In the genomic region with DNA sequence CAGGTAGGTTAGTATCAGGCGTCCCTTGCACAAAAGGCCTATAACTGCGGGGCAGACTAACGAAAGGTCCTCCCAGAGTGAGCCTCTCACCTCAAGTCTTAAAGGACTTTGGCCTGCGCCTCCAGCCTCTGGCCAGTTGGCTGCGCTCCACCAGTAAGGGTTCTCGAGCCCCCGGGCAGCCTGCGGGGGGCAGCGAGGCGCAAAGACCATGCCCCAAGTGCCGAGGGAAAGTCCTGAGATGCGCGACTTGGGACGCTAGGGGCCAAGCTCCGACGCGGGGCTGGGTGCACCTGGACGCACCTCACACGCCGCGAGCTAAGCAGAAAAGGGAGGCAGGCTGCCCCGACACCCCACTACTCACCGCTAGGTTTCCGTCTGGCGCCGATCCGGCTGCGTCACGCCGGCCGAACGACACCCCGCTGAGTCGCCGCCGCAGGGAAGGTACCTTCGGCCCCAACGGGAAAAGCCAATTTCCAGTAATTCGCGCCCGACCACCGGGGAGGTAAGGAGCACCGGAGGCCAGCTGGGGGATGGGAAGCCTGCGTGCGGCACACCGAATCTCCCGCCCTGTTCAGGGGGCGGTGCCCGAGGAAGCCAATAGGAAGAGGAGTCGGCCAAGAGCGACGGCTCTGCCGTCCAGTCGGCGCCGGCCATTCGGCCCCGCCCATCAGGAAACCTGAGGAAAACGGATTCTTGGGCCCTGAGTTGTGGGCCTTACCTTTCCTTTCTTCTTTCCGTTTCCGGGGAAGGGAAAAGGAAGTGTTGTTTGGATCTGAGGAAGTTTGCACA, we compare ENCODE assay signal across 8 cellular contexts. TPM values are rescaled to one million over a fixed set of nuclear protein-coding genes. Genes with fewer than 3 reads are reported as not detected.
DNase-seq lines count a peak whose midpoint lies in the region; ATAC-seq and TF ChIP-seq lines count a peak whose summit lies in the region.

A gene (minus strand): TSS at position 532 of the 789 bp plus-strand sequence. CDS start 5,537 bp downstream, outside the sequence.

- DNase-seq in HFFc6 = peak; percentile 89
- DNase-seq in NAMALWA (ENCODE audit: low spot score) = peak; percentile 94
- DNase-seq in SK-N-DZ (ENCODE audit: low spot score) = peak; percentile 95
- peak; percentile 94 for DNase-seq in activated naive CD4-positive, alpha-beta T cell treated with anti-CD3 and anti-CD28 coated beads for 36 hours
- DNase-seq in substantia nigra (lab: John Stamatoyannopoulos, UW) = peak; percentile 58 to 94 (median 87)

- no peaks in the 10 kb centered on the region for H3K9me3 Mint-ChIP-seq in HFFc6
- H3K9me3 Mint-ChIP-seq in activated naive CD4-positive, alpha-beta T cell treated with anti-CD3 and anti-CD28 coated beads for 36 hours = no peaks in the 10 kb centered on the region

- H3K4me1 Mint-ChIP-seq in HFFc6 (ENCODE audit: low read depth) = peaks cover 51% of the 10 kb centered on the region
- peaks cover 56% of the 10 kb centered on the region for H3K4me1 Mint-ChIP-seq in activated naive CD4-positive, alpha-beta T cell treated with anti-CD3 and anti-CD28 coated beads for 36 hours (ENCODE audit: low read depth)

- peak within 1 kb of the TSS; percentile 66 to 95 (median 91) for H3K27ac ChIP-seq in gastroesophageal sphincter
- peak within 1 kb of the TSS; percentile 88 for H3K27ac ChIP-seq in neutrophil
- H3K27ac ChIP-seq in substantia nigra (ENCODE audit: low read depth, low read length, poor library complexity, severe bottlenecking) = peak within 1 kb of the TSS; percentile 81

- TF ChIP-seq EP300 in gastroesophageal sphincter (IDR thresholded peaks at IDR 0.05) = no peak

- CTCF ChIA-PET in activated naive CD4-positive, alpha-beta T cell treated with anti-CD3 and anti-CD28 coated beads for 36 hours (lab: Charles Lee) = interaction anchor here (0.9 to 5.9 kb wide), 12 partner anchors 11 to 220 kb away, joined by 3 to 53 read pairs (median 4); a partner anchor contains a TSS

- H3K36me3 ChIP-seq in gastroesophageal sphincter (peaks cover 0 to 7% of the 10 kb centered on the region in 2 donors), neutrophil (no peaks in the 10 kb centered on the region)

- ATAC-seq in gastroesophageal sphincter = peak; percentile 100

- WGBS in gastroesophageal sphincter (ENCODE audit: low coverage in 1 of 2), 2 donors = no CpG with 5 or more reads among the region's 61 CpGs

- H3K4me1 ChIP-seq in gastroesophageal sphincter (peaks cover 0 to 62% (median 5%) of the 10 kb centered on the region in 3 donors), neutrophil (ENCODE audit: control insufficient read depth in 1 of 2, insufficient read depth in 1 of 2, low read depth in 1 of 2, low read length in 1 of 2) (peaks cover 37% of the 10 kb centered on the region in 2 experiments)

- peaks cover 9% of the 10 kb centered on the region for H3K36me3 Mint-ChIP-seq in HFFc6 (ENCODE audit: low read depth)
- peaks cover 14% of the 10 kb centered on the region for H3K36me3 Mint-ChIP-seq in activated naive CD4-positive, alpha-beta T cell treated with anti-CD3 and anti-CD28 coated beads for 36 hours (ENCODE audit: low read depth)

- H3K27me3 Mint-ChIP-seq in HFFc6 (ENCODE audit: insufficient read depth) = peaks cover 6% of the 10 kb centered on the region; the same call in 1 of the 2 replicates
- H3K27me3 Mint-ChIP-seq in activated naive CD4-positive, alpha-beta T cell treated with anti-CD3 and anti-CD28 coated beads for 36 hours (ENCODE audit: low read depth) = no peaks in the 10 kb centered on the region

- H3K9me3 ChIP-seq in gastroesophageal sphincter (no peaks in the 10 kb centered on the region), neutrophil (no peaks in the 10 kb centered on the region)

- intact Hi-C loops in activated naive CD4-positive, alpha-beta T cell treated with anti-CD3 and anti-CD28 coated beads for 36 hours (cut with micrococcal nuclease) = loop anchor here (1.0 to 5.0 kb wide), 13 partner anchors 19 to 679 kb away; a partner anchor contains a TSS

- no peak for TF ChIP-seq POLR2A in gastroesophageal sphincter (IDR thresholded peaks at IDR 0.05)

- peak within 1 kb of the TSS; percentile 94 for H3K27ac Mint-ChIP-seq in HFFc6
- peak within 1 kb of the TSS; percentile 94 for H3K27ac Mint-ChIP-seq in activated naive CD4-positive, alpha-beta T cell treated with anti-CD3 and anti-CD28 coated beads for 36 hours

- TF ChIP-seq CTCF in HFFc6 (IDR thresholded peaks at IDR 0.05) (peak; percentile 80), gastroesophageal sphincter (IDR thresholded peaks at IDR 0.05) (peak; percentile 38 to 82 (median 64)), neutrophil (IDR thresholded peaks at IDR 0.05) (peak; percentile 86)

- H3K4me3 ChIP-seq in GM08714 (ENCODE audit: low read length) = peak within 1 kb of the TSS; percentile 80
- H3K4me3 ChIP-seq in gastroesophageal sphincter = peak within 1 kb of the TSS; percentile 64 to 87
- peak within 1 kb of the TSS; percentile 94 to 99 for H3K4me3 ChIP-seq in neutrophil (ENCODE audit: low read depth in 1 of 2, low read length in 1 of 2)

- H3K27me3 ChIP-seq in gastroesophageal sphincter = no peaks in the 10 kb centered on the region
- no peaks in the 10 kb centered on the region for H3K27me3 ChIP-seq in neutrophil

- peak within 1 kb of the TSS; percentile 96 for H3K4me3 Mint-ChIP-seq in HFFc6
- peak within 1 kb of the TSS; percentile 88 for H3K4me3 Mint-ChIP-seq in activated naive CD4-positive, alpha-beta T cell treated with anti-CD3 and anti-CD28 coated beads for 36 hours

RNA-seq across cellular contexts. Expression of the gene that starts here (rescaled TPM):
- 10 to 100 TPM; 22.1 to 31.9 (median 29.2) TPM for total RNA-seq in HFFc6 (2021; fragmentation: NEBNext Ultra II Directional; extraction: Animal tissue kit (Norgen Biotek cat#: 25700))
- 20.5 and 20.7 TPM in 2 replicates for polyA plus RNA-seq in SK-N-DZ (2014; cell fraction: cytosol; rRNA removed)
- 28.5 and 30.9 TPM in 2 replicates for polyA plus RNA-seq in SK-N-DZ (2014; cell fraction: nucleus; rRNA removed)
- 10 to 100 TPM; 53.7 to 56.8 TPM for total RNA-seq in activated naive CD4-positive, alpha-beta T cell treated with anti-CD3 and anti-CD28 coated beads for 36 hours
- total RNA-seq in gastroesophageal sphincter = 10 to 100 TPM in 3 of 4 donors, 1 to 10 TPM in 1; 8.6 to 25.4 (median 11.4) TPM

Comparison
In these comparisons a context has a peak if more than half of its experiments do, and no peak if none do; other contexts are left out.
1. Peak in every context shown above with its lines: DNase-seq, ATAC-seq, H3K4me3 ChIP-seq and H3K27ac ChIP-seq.